ENCODE assay signal across 8 cellular contexts in the genomic region with DNA sequence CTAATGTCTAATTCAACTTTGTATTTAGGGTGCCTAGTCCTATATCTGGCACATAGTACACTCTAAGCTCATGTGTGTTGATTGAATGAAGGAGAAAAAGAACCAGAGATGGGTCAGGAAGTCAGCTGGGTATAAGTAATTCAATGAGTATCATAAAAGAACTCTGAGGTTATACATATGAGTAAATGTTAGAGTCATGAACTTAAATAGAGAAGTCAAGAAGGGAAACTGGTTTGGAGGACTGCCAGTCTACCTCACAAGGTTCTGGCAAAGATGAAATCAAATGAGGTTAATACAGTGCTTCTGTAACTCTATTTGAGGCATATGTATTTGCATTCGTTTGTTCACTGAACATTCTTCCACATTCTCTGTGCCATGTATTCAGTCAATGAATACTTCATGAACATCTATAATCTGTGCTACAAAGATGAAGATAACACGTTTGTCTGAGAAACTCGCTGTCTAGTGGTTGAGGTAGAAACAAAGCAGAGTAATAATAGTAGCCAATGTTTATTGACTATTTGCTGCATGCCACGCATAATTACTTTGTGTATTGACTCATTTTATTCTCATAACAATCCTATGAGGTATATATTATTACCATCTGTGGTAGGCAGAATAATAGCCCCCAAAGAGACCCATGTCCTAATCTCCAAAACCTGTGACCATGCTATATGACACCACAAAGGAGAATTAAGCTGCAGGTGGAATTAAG.
DNase-seq lines count a peak whose midpoint lies in the region; ATAC-seq and TF ChIP-seq lines count a peak whose summit lies in the region.

No MANE protein-coding gene starts in this region.

- ATAC-seq in GM19395 (IDR thresholded peaks at IDR 0.05; ENCODE audit: unreplicated experiment) (peak; percentile 52), HG03521 (IDR thresholded peaks at IDR 0.05; ENCODE audit: unreplicated experiment) (peak; percentile 69), GM21528 (IDR thresholded peaks at IDR 0.05; ENCODE audit: low FRiP score, unreplicated experiment) (no peak)

- DNase-seq in CD1c-positive myeloid dendritic cell (ENCODE audit: extremely low spot score) = peak; percentile 68
- peak; percentile 83 for DNase-seq in astrocyte of the cerebellum (ENCODE audit: low read depth)
- DNase-seq in hippocampal formation (lab: John Stamatoyannopoulos, UW) = no peak
- DNase-seq in NCI-H524 treated with DMSO at 0.1 percent for 48 hours (lab: John Stamatoyannopoulos, UW) = no peak
- DNase-seq in hepatic stellate cell (ENCODE audit: low spot score) = no peak

- in situ Hi-C loops in astrocyte of the cerebellum (cut with HindIII; ENCODE audit: low sequenced_read_pairs) = no loop called here

- no peak for TF ChIP-seq CTCF in astrocyte of the cerebellum (IDR thresholded peaks at IDR 0.05; ENCODE audit: low read depth, low read length, missing control alignments)

- no peak overlapping the region for H3K4me3 ChIP-seq in astrocyte of the cerebellum (ENCODE audit: low read depth, low read length)

Comparison
In these comparisons a context has a peak if more than half of its experiments do, and no peak if none do; other contexts are left out.
1. DNase-seq: peak in CD1c-positive myeloid dendritic cell (single experiment) and astrocyte of the cerebellum (single experiment); none in hippocampal formation (0 of 2), NCI-H524 treated with DMSO at 0.1 percent for 48 hours (single experiment) and hepatic stellate cell (single experiment).